1 cellular context compared by ENCODE assay signal in the genomic region with DNA sequence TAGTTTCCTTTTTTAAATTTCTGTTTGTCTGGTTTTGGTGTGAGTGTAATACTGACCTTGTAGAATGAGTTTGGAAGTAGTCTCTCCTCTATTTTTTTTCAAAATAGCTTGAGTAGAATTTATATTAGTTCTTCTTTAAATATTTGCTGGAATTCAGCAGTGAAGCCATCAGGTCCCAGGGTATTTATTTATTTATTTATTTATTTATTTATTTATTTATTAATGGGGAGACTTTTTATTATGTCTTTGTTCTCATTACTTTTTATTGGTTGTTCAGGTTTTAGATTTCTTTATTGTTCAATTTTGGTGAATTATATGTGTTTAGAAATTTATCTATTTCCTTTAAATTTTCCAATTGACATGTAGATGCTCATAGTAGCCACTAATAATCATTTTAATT.
TF ChIP-seq lines count a peak whose summit lies in the region.

No MANE protein-coding gene starts in this region.

TF ChIP-seq in HEK293, 187 proteins besides CTCF, POLR2A, EP300 and RAD21 (continued from another document and continues in another):
- TF ChIP-seq GLI4 (tag by site-specific recombination; IDR thresholded peaks at IDR 0.05): no peak
- no peak for TF ChIP-seq OSR2 (tag by site-specific recombination; IDR thresholded peaks at IDR 0.05)
- TF ChIP-seq, protein P1, sequence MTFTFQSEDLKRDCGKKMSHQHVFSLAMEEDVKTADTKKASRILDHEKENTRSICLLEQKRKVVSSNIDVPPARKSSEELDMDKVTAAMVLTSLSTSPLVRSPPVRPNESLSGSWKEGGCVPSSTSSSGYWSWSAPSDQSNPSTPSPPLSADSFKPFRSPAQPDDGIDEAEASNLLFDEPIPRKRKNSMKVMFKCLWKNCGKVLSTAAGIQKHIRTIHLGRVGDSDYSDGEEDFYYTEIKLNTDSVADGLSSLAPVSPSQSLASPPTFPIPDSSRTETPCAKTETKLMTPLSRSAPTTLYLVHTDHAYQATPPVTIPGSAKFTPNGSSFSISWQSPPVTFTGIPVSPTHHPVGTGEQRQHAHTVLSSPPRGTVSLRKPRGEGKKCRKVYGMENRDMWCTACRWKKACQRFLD (tag by site-specific recombination; IDR thresholded peaks at IDR 0.05): no peak
- TF ChIP-seq, protein P2, sequence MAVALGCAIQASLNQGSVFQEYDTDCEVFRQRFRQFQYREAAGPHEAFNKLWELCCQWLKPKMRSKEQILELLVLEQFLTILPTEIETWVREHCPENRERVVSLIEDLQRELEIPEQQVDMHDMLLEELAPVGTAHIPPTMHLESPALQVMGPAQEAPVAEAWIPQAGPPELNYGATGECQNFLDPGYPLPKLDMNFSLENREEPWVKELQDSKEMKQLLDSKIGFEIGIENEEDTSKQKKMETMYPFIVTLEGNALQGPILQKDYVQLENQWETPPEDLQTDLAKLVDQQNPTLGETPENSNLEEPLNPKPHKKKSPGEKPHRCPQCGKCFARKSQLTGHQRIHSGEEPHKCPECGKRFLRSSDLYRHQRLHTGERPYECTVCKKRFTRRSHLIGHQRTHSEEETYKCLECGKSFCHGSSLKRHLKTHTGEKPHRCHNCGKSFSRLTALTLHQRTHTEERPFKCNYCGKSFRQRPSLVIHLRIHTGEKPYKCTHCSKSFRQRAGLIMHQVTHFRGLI (tag by site-specific recombination; IDR thresholded peaks at IDR 0.05): no peak
- TF ChIP-seq ZNF175 (tag by site-specific recombination; IDR thresholded peaks at IDR 0.05): no peak
- TF ChIP-seq ZNF560 (tag by site-specific recombination; IDR thresholded peaks at IDR 0.05; ENCODE audit: borderline replicate concordance): peak; percentile 58; the same call in 1 of the 2 replicates
- TF ChIP-seq ZNF621 (tag by site-specific recombination; IDR thresholded peaks at IDR 0.05): no peak
- TF ChIP-seq, protein P3, sequence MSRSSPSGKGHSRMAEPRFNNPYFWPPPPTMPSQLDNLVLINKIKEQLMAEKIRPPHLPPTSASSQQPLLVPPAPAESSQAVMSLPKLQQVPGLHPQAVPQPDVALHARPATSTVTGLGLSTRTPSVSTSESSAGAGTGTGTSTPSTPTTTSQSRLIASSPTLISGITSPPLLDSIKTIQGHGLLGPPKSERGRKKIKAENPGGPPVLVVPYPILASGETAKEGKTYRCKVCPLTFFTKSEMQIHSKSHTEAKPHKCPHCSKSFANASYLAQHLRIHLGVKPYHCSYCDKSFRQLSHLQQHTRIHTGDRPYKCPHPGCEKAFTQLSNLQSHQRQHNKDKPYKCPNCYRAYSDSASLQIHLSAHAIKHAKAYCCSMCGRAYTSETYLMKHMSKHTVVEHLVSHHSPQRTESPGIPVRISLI (tag by site-specific recombination; IDR thresholded peaks at IDR 0.05): no peak
- TF ChIP-seq ZNF23 (tag by site-specific recombination; IDR thresholded peaks at IDR 0.05; ENCODE audit: borderline replicate concordance): no peak
- TF ChIP-seq ZXDB (tag by site-specific recombination; IDR thresholded peaks at IDR 0.05): peak; percentile 32; the same call in 1 of the 2 replicates
- no peak for TF ChIP-seq ZBTB7A (tag by site-specific recombination; IDR thresholded peaks at IDR 0.05; ENCODE audit: low read depth)
- no peak for TF ChIP-seq TCF7L2 (IDR thresholded peaks at IDR 0.05; ENCODE audit: borderline replicate concordance, low read depth, low read length)
- TF ChIP-seq ZNF202 (tag by site-specific recombination; IDR thresholded peaks at IDR 0.05; ENCODE audit: borderline replicate concordance): peak; percentile 80; the same call in 1 of the 2 replicates
- TF ChIP-seq ZNF747 (tag by site-specific recombination; IDR thresholded peaks at IDR 0.05): no peak
- TF ChIP-seq MEIS1 (CRISPR knock-in tag; IDR thresholded peaks at IDR 0.05; ENCODE audit: borderline replicate concordance): no peak
- TF ChIP-seq GFI1B (tag by site-specific recombination; IDR thresholded peaks at IDR 0.05): no peak
- TF ChIP-seq ZNF600 (tag by site-specific recombination; IDR thresholded peaks at IDR 0.05): no peak
- no peak for TF ChIP-seq ZFP69B (tag by site-specific recombination; IDR thresholded peaks at IDR 0.05)
- TF ChIP-seq ZNF514 (tag by site-specific recombination; IDR thresholded peaks at IDR 0.05): no peak
- TF ChIP-seq, protein P4, sequence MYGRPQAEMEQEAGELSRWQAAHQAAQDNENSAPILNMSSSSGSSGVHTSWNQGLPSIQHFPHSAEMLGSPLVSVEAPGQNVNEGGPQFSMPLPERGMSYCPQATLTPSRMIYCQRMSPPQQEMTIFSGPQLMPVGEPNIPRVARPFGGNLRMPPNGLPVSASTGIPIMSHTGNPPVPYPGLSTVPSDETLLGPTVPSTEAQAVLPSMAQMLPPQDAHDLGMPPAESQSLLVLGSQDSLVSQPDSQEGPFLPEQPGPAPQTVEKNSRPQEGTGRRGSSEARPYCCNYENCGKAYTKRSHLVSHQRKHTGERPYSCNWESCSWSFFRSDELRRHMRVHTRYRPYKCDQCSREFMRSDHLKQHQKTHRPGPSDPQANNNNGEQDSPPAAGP (tag by site-specific recombination; IDR thresholded peaks at IDR 0.05): no peak
- TF ChIP-seq ZBTB8A (tag by site-specific recombination; IDR thresholded peaks at IDR 0.05): peak; percentile 57
- TF ChIP-seq, protein P5, sequence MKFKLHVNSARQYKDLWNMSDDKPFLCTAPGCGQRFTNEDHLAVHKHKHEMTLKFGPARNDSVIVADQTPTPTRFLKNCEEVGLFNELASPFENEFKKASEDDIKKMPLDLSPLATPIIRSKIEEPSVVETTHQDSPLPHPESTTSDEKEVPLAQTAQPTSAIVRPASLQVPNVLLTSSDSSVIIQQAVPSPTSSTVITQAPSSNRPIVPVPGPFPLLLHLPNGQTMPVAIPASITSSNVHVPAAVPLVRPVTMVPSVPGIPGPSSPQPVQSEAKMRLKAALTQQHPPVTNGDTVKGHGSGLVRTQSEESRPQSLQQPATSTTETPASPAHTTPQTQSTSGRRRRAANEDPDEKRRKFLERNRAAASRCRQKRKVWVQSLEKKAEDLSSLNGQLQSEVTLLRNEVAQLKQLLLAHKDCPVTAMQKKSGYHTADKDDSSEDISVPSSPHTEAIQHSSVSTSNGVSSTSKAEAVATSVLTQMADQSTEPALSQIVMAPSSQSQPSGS (tag by site-specific recombination; IDR thresholded peaks at IDR 0.05; ENCODE audit: low read depth): no peak
- peak; percentile 84; the same call in 1 of the 2 replicates for TF ChIP-seq ZNF394 (tag by site-specific recombination; IDR thresholded peaks at IDR 0.05; ENCODE audit: borderline replicate concordance)
- TF ChIP-seq ZNF404 (tag by site-specific recombination; IDR thresholded peaks at IDR 0.05): no peak
- no peak for TF ChIP-seq SP7 (tag by site-specific recombination; IDR thresholded peaks at IDR 0.05)
- TF ChIP-seq, protein P6, sequence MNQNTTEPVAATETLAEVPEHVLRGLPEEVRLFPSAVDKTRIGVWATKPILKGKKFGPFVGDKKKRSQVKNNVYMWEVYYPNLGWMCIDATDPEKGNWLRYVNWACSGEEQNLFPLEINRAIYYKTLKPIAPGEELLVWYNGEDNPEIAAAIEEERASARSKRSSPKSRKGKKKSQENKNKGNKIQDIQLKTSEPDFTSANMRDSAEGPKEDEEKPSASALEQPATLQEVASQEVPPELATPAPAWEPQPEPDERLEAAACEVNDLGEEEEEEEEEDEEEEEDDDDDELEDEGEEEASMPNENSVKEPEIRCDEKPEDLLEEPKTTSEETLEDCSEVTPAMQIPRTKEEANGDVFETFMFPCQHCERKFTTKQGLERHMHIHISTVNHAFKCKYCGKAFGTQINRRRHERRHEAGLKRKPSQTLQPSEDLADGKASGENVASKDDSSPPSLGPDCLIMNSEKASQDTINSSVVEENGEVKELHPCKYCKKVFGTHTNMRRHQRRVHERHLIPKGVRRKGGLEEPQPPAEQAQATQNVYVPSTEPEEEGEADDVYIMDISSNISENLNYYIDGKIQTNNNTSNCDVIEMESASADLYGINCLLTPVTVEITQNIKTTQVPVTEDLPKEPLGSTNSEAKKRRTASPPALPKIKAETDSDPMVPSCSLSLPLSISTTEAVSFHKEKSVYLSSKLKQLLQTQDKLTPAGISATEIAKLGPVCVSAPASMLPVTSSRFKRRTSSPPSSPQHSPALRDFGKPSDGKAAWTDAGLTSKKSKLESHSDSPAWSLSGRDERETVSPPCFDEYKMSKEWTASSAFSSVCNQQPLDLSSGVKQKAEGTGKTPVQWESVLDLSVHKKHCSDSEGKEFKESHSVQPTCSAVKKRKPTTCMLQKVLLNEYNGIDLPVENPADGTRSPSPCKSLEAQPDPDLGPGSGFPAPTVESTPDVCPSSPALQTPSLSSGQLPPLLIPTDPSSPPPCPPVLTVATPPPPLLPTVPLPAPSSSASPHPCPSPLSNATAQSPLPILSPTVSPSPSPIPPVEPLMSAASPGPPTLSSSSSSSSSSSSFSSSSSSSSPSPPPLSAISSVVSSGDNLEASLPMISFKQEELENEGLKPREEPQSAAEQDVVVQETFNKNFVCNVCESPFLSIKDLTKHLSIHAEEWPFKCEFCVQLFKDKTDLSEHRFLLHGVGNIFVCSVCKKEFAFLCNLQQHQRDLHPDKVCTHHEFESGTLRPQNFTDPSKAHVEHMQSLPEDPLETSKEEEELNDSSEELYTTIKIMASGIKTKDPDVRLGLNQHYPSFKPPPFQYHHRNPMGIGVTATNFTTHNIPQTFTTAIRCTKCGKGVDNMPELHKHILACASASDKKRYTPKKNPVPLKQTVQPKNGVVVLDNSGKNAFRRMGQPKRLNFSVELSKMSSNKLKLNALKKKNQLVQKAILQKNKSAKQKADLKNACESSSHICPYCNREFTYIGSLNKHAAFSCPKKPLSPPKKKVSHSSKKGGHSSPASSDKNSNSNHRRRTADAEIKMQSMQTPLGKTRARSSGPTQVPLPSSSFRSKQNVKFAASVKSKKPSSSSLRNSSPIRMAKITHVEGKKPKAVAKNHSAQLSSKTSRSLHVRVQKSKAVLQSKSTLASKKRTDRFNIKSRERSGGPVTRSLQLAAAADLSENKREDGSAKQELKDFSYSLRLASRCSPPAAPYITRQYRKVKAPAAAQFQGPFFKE (tag by site-specific recombination; IDR thresholded peaks at IDR 0.05; ENCODE audit: borderline replicate concordance): no peak
- TF ChIP-seq, protein P7, sequence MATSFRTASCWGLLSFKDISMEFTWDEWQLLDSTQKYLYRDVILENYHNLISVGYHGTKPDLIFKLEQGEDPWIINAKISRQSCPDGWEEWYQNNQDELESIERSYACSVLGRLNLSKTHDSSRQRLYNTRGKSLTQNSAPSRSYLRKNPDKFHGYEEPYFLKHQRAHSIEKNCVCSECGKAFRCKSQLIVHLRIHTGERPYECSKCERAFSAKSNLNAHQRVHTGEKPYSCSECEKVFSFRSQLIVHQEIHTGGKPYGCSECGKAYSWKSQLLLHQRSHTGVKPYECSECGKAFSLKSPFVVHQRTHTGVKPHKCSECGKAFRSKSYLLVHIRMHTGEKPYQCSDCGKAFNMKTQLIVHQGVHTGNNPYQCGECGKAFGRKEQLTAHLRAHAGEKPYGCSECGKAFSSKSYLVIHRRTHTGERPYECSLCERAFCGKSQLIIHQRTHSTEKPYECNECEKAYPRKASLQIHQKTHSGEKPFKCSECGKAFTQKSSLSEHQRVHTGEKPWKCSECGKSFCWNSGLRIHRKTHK (tag by site-specific recombination; IDR thresholded peaks at IDR 0.05): no peak
- TF ChIP-seq, protein P8, sequence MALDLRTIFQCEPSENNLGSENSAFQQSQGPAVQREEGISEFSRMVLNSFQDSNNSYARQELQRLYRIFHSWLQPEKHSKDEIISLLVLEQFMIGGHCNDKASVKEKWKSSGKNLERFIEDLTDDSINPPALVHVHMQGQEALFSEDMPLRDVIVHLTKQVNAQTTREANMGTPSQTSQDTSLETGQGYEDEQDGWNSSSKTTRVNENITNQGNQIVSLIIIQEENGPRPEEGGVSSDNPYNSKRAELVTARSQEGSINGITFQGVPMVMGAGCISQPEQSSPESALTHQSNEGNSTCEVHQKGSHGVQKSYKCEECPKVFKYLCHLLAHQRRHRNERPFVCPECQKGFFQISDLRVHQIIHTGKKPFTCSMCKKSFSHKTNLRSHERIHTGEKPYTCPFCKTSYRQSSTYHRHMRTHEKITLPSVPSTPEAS (tag by site-specific recombination; IDR thresholded peaks at IDR 0.05): no peak
- TF ChIP-seq, protein P9, sequence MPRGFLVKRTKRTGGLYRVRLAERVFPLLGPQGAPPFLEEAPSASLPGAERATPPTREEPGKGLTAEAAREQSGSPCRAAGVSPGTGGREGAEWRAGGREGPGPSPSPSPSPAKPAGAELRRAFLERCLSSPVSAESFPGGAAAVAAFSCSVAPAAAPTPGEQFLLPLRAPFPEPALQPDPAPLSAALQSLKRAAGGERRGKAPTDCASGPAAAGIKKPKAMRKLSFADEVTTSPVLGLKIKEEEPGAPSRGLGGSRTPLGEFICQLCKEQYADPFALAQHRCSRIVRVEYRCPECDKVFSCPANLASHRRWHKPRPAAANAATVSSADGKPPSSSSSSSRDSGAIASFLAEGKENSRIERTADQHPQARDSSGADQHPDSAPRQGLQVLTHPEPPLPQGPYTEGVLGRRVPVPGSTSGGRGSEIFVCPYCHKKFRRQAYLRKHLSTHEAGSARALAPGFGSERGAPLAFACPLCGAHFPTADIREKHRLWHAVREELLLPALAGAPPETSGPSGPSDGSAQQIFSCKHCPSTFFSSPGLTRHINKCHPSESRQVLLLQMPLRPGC (tag by site-specific recombination; IDR thresholded peaks at IDR 0.05): no peak
- no peak for TF ChIP-seq ZNF558 (tag by site-specific recombination; IDR thresholded peaks at IDR 0.05)
- no peak for TF ChIP-seq ZNF658 (tag by site-specific recombination; IDR thresholded peaks at IDR 0.05)
- no peak for TF ChIP-seq ZNF19 (tag by site-specific recombination; IDR thresholded peaks at IDR 0.05; ENCODE audit: low read depth)
- TF ChIP-seq, protein P10, sequence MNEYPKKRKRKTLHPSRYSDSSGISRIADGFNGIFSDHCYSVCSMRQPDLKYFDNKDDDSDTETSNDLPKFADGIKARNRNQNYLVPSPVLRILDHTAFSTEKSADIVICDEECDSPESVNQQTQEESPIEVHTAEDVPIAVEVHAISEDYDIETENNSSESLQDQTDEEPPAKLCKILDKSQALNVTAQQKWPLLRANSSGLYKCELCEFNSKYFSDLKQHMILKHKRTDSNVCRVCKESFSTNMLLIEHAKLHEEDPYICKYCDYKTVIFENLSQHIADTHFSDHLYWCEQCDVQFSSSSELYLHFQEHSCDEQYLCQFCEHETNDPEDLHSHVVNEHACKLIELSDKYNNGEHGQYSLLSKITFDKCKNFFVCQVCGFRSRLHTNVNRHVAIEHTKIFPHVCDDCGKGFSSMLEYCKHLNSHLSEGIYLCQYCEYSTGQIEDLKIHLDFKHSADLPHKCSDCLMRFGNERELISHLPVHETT (tag by site-specific recombination; IDR thresholded peaks at IDR 0.05): no peak
- TF ChIP-seq ZBTB17 (tag by site-specific recombination; IDR thresholded peaks at IDR 0.05): no peak
- TF ChIP-seq ZNF416 (tag by site-specific recombination; IDR thresholded peaks at IDR 0.05): no peak
- no peak for TF ChIP-seq RBAK (tag by site-specific recombination; IDR thresholded peaks at IDR 0.05)
- no peak for TF ChIP-seq ZNF677 (tag by site-specific recombination; IDR thresholded peaks at IDR 0.05)
- no peak for TF ChIP-seq ZNF211 (tag by site-specific recombination; IDR thresholded peaks at IDR 0.05; ENCODE audit: low read depth)
